Comparison of ENCODE assay signal across 23 cellular contexts in the genomic region with DNA sequence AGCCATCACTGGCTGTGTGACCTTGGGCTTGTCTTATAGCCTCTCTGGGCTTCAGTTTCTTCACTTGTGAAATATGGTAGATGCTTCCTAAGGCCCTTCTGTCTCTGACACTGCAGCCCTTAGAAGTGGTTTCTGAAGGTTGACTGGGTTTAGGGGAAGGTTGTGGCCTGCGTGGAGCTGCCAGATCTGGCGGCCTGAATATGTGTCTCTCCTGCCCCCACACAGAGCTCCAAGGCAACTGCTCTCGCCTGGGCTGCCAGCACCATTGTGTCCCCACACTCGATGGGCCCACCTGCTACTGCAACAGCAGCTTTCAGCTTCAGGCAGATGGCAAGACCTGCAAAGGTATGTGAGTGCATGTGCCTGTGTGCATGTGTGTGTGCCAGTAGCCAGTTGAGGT. TPM values are rescaled to one million over a fixed set of nuclear protein-coding genes. Genes with fewer than 3 reads are reported as not detected.
DNase-seq lines count a peak whose midpoint lies in the region; ATAC-seq and TF ChIP-seq lines count a peak whose summit lies in the region.
"Had no signal": no experiment of that assay in that cellular context is flagged by ENCODE, and none has a peak within 500 bp of the region (broad histone marks: within the 10 kb centered on the region; RNA-seq: fewer than 3 reads in every experiment).

No MANE protein-coding gene starts in this region.

- no peak overlapping the region for H3K18ac ChIP-seq in IMR-90 (ENCODE audit: low read depth, low read length)

- H4K20me1 ChIP-seq in IMR-90 (ENCODE audit: insufficient read depth, low read length): peaks cover 89% of the 10 kb centered on the region

- H3K9me3 ChIP-seq in Caco-2 (no peaks in the 10 kb centered on the region), IMR-90 (ENCODE audit: control insufficient read depth, insufficient read depth, low read length) (no peaks in the 10 kb centered on the region), gastrocnemius medialis (no peaks in the 10 kb centered on the region)
- H3K9me3 ChIP-seq: BE2C, mucosa of descending colon had no signal

- H3K14ac ChIP-seq in IMR-90 (replicated peaks; ENCODE audit: low read depth, low read length): no peak overlapping the region

- no peak overlapping the region for H4K8ac ChIP-seq in IMR-90 (ENCODE audit: low read depth in 2 of 2, low read length in 2 of 2)

- in situ Hi-C loops in IMR-90 (cut with MboI; ENCODE audit: low sequenced_read_pairs): no loop called here
- in situ Hi-C loops in gastrocnemius medialis (cut with MboI; ENCODE audit: low sequenced_read_pairs in 4 of 4): no loop called here

- no peak overlapping the region for H3K23ac ChIP-seq in IMR-90 (ENCODE audit: low read depth, low read length)

- H2AK5ac ChIP-seq in IMR-90 (ENCODE audit: low read depth, low read length): peak overlapping the region; percentile 14; the same call in 1 of the 2 replicates

- peak overlapping the region; percentile 32 for H3K27ac Mint-ChIP-seq in Caco-2 (ENCODE audit: unreplicated experiment)
- peak overlapping the region; percentile 61 for H3K27ac Mint-ChIP-seq in chondrocyte (ENCODE audit: unreplicated experiment)

- intact Hi-C loops in Caco-2 (cut with micrococcal nuclease; ENCODE audit: unreplicated experiment): no loop called here
- intact Hi-C loops in IMR-90 (cut with micrococcal nuclease): no loop called here
- intact Hi-C loops in gastrocnemius medialis (cut with DNase I; ENCODE audit: low total_unique reads): no loop called here

- no peak overlapping the region for H2BK15ac ChIP-seq in IMR-90 (ENCODE audit: low read depth, low read length)

- H3K27ac ChIP-seq in IMR-90 (ENCODE audit: insufficient read depth, low read length): peak overlapping the region; percentile 27; the same call in 1 of the 2 replicates
- peak overlapping the region in 3 of 4 donors; percentile 9 to 64 (median 57) for H3K27ac ChIP-seq in gastrocnemius medialis

- no peak overlapping the region for H2BK120ac ChIP-seq in IMR-90 (ENCODE audit: low read depth, low read length)

- H2BK5ac ChIP-seq in IMR-90 (ENCODE audit: low read depth, low read length, poor library complexity, severe bottlenecking): no peak overlapping the region

- H3K4me1 ChIP-seq in Caco-2 (peaks cover 41% of the 10 kb centered on the region), IMR-90 (ENCODE audit: control insufficient read depth, insufficient read depth, low read length) (peaks cover 48% of the 10 kb centered on the region), gastrocnemius medialis (peaks cover 9 to 19% of the 10 kb centered on the region in 2 donors)

- WGBS in IMR-90 (ENCODE audit: extremely low coverage in 2 of 2, insufficient read length in 1 of 2), 2 experiments: 100% methylated on average over 1 of the region's 4 CpGs; no CpG with 5 or more reads in 1 of the 2 experiments

- POLR2A ChIA-PET in Caco-2 (lab: Charles Lee): no interaction called here
- POLR2A ChIA-PET in IMR-90 (lab: Charles Lee; ENCODE audit: unreplicated experiment): no interaction called here

- H3K56ac ChIP-seq in IMR-90 (ENCODE audit: extremely low read depth, insufficient read depth, low read length): no peak overlapping the region

- no TSS peak for BruUV-seq in Caco-2 (replicated peaks; lab: Mats Ljungman, UMichigan)
- BruUV-seq in IMR-90 (replicated peaks; lab: Mats Ljungman, UMichigan): no TSS peak

- H3K27me3 ChIP-seq in Caco-2 (replicated peaks; ENCODE audit: control insufficient read depth, insufficient read depth, low read length): no peaks in the 10 kb centered on the region
- H3K27me3 ChIP-seq in IMR-90 (ENCODE audit: control insufficient read depth, insufficient read depth, low read length): no peaks in the 10 kb centered on the region
- no peaks in the 10 kb centered on the region for H3K27me3 ChIP-seq in gastrocnemius medialis
- H3K27me3 ChIP-seq: BE2C had no signal

- H4K91ac ChIP-seq in IMR-90 (ENCODE audit: insufficient read depth, low read depth, low read length): no peak overlapping the region

- ATAC-seq in IMR-90 (ENCODE audit: low read depth) (no peak), gastrocnemius medialis (no peak), GM21360 (IDR thresholded peaks at IDR 0.05; ENCODE audit: unreplicated experiment) (no peak)
- ATAC-seq: HCT116, mucosa of descending colon had no signal

- no peak for TF ChIP-seq RAD21 in IMR-90 (IDR thresholded peaks at IDR 0.05; ENCODE audit: low read length)

- TF ChIP-seq POLR2A in IMR-90 (IDR thresholded peaks at IDR 0.05; ENCODE audit: low read depth, low read length): no peak
- TF ChIP-seq POLR2A in gastrocnemius medialis (IDR thresholded peaks at IDR 0.05): no peak

- no peak overlapping the region for H3K4me2 ChIP-seq in IMR-90 (ENCODE audit: low read depth, low read length)

- H3K4me3 ChIP-seq in Caco-2 (ENCODE audit: low read depth, low read length) (no peak overlapping the region), IMR-90 (ENCODE audit: insufficient read depth, low read depth, low read length) (no peak overlapping the region), gastrocnemius medialis (no peak overlapping the region)
- H3K4me3 ChIP-seq: mucosa of descending colon had no signal

- peaks cover 55 to 96% of the 10 kb centered on the region in 2 experiments for H3K79me1 ChIP-seq in IMR-90 (ENCODE audit: low read depth in 1 of 2, low read length in 2 of 2)

- H3K9me3 Mint-ChIP-seq in Caco-2 (ENCODE audit: unreplicated experiment) (no peaks in the 10 kb centered on the region), chondrocyte (ENCODE audit: low read depth) (no peaks in the 10 kb centered on the region)

- no peak overlapping the region for H2AFZ ChIP-seq in IMR-90 (replicated peaks; ENCODE audit: low read length, poor library complexity)

- H4K5ac ChIP-seq in IMR-90 (ENCODE audit: low read depth, low read length): no peak overlapping the region

- no peak for DNase-seq in Caco-2
- DNase-seq in IMR-90: no peak
- DNase-seq in chondrocyte (ENCODE audit: low spot score): no peak
- DNase-seq in gastrocnemius medialis: no peak
- no peak for DNase-seq in OCI-M1 (lab: John Stamatoyannopoulos, UW)
- DNase-seq in HPDE6-E6E7 (ENCODE audit: extremely low spot score): no peak
- no peak for DNase-seq in NCI-H2227 treated with DMSO at 0.1 percent for 48 hours (lab: John Stamatoyannopoulos, UW)
- DNase-seq: activated CD4-positive, CD25-positive, alpha-beta regulatory T cell treated with anti-CD3 and anti-CD28 coated beads, Interleukin-2, amount 50 U/mL, for 72 hours; activated CD8-positive, alpha-beta memory T cell treated with anti-CD3 and anti-CD28 coated beads, Interleukin-2, amount 50 U/mL, for 48 hours; BE2C; GDM1; mucosa of descending colon; NCI-H526 treated with DMSO at 0.1 percent for 48 hours; stimulated activated CD4-positive, alpha-beta T cell treated with anti-CD3 and anti-CD28 coated beads, Interleukin-1b, Interleukin-23, amount 100 ng/mL, for 48 hours had no signal

- H3K4ac ChIP-seq in IMR-90 (ENCODE audit: low read depth, low read length): no peak overlapping the region

- H2BK20ac ChIP-seq in IMR-90 (ENCODE audit: low read depth, low read length): no peak overlapping the region

- dilution Hi-C loops in IMR-90 (cut with HindIII; ENCODE audit: low sequenced_read_pairs, unreplicated experiment): no loop called here

- H3K4me3 Mint-ChIP-seq in Caco-2 (ENCODE audit: unreplicated experiment) (no peak overlapping the region), chondrocyte (ENCODE audit: unreplicated experiment) (no peak overlapping the region)

- peaks cover 11% of the 10 kb centered on the region for H3K36me3 ChIP-seq in Caco-2 (ENCODE audit: control insufficient read depth, insufficient read depth, low read length)
- peaks cover 86% of the 10 kb centered on the region for H3K36me3 ChIP-seq in IMR-90 (ENCODE audit: control insufficient read depth, insufficient read depth, low read length)
- H3K36me3 ChIP-seq in gastrocnemius medialis: no peaks in the 10 kb centered on the region

- H3K9me1 ChIP-seq in IMR-90 (ENCODE audit: insufficient read depth, low read length): peaks cover 35% of the 10 kb centered on the region

- TF ChIP-seq CTCF in Caco-2 (IDR thresholded peaks at IDR 0.05; ENCODE audit: insufficient read depth in 1 of 2, low read depth in 1 of 2, low read length in 1 of 2, severe bottlenecking in 1 of 2, unreplicated experiment in 1 of 2) (no peak), IMR-90 (conservative IDR thresholded peaks at IDR 0.05; ENCODE audit: low read depth, low read length) (no peak), chondrocyte (IDR thresholded peaks at IDR 0.05) (no peak), gastrocnemius medialis (IDR thresholded peaks at IDR 0.05 in 4 of 5, conservative IDR thresholded peaks at IDR 0.05 in 1 of 5) (no peak)

- H3K27me3 Mint-ChIP-seq in Caco-2 (ENCODE audit: insufficient read depth, unreplicated experiment) (no peaks in the 10 kb centered on the region), chondrocyte (ENCODE audit: low read depth) (no peaks in the 10 kb centered on the region)

- peak overlapping the region; percentile 11 for H2AK9ac ChIP-seq in IMR-90 (replicated peaks; ENCODE audit: low read depth, low read length, poor library complexity)

- CTCF ChIA-PET in Caco-2 (lab: Charles Lee) (interaction anchor here (0.6 kb wide), 1 partner anchor 15 kb away, joined by 3 read pairs; no protein-coding TSS in a partner anchor), IMR-90 (lab: Yijun Ruan, JAX) (no interaction called here)

- peaks cover 25% of the 10 kb centered on the region for H3K36me3 Mint-ChIP-seq in Caco-2 (ENCODE audit: insufficient read depth, unreplicated experiment)
- H3K36me3 Mint-ChIP-seq in chondrocyte (ENCODE audit: low read depth): peaks cover 59% of the 10 kb centered on the region

- H3K9ac ChIP-seq in IMR-90 (ENCODE audit: low read depth, low read length): no peak overlapping the region

- H3K4me1 Mint-ChIP-seq in Caco-2 (ENCODE audit: low read depth, unreplicated experiment) (peaks cover 41% of the 10 kb centered on the region), chondrocyte (ENCODE audit: low read depth) (peaks cover 67% of the 10 kb centered on the region)

RNA-seq across cellular contexts. Expression of gene LRP1-AS, which starts 4.0 kb away (rescaled TPM):
- total RNA-seq in Caco-2 (2022): not detected in 2 replicates
- total RNA-seq in IMR-90 (2012; rRNA removed): not detected in 2 replicates
- polyA plus RNA-seq in IMR-90 (2012; rRNA removed): not detected in 2 replicates
- polyA plus RNA-seq in IMR-90 (2012; cell fraction: cytosol; rRNA removed): not detected in 2 replicates
- not detected in 2 replicates for polyA plus RNA-seq in IMR-90 (2012; cell fraction: nucleus; rRNA removed; ENCODE audit: low replicate concordance)
- not detected in 3 replicates for total RNA-seq in chondrocyte
- total RNA-seq in gastrocnemius medialis: not detected
- total RNA-seq: dermis microvascular lymphatic vessel endothelial cell, epithelial cell of proximal tubule, frontal cortex, LHCN-M2, mucosa of descending colon, OCI-LY7, osteocyte, SK-MEL-5 had no signal

RNA-seq across cellular contexts. Expression of gene LRP1, which starts 15.2 kb away (rescaled TPM):
- 106 and 111 TPM in 2 replicates for total RNA-seq in Caco-2 (2022)
- total RNA-seq in IMR-90 (2012; rRNA removed): 73.1 and 75.5 TPM in 2 replicates
- 142 and 155 TPM in 2 replicates for polyA plus RNA-seq in IMR-90 (2012; rRNA removed)
- 119 and 250 TPM in 2 replicates for polyA plus RNA-seq in IMR-90 (2012; cell fraction: cytosol; rRNA removed)
- polyA plus RNA-seq in IMR-90 (2012; cell fraction: nucleus; rRNA removed; ENCODE audit: low replicate concordance): 252 and 565 TPM in 2 replicates
- total RNA-seq in chondrocyte: 448 to 583 TPM (median 463 TPM) in 3 replicates
- total RNA-seq in gastrocnemius medialis: 10 to 100 TPM; 26.1 to 53.5 (median 49.8) TPM

RNA-seq across cellular contexts. Expression of gene STAT6, which starts 32.3 kb away (rescaled TPM):
- 44.2 and 49.5 TPM in 2 replicates for total RNA-seq in Caco-2 (2022)
- total RNA-seq in IMR-90 (2012; rRNA removed): 38.9 and 43.4 TPM in 2 replicates
- 88.8 and 96.9 TPM in 2 replicates for polyA plus RNA-seq in IMR-90 (2012; rRNA removed)
- 44.8 and 69.4 TPM in 2 replicates for polyA plus RNA-seq in IMR-90 (2012; cell fraction: cytosol; rRNA removed)
- 334 and 370 TPM in 2 replicates for polyA plus RNA-seq in IMR-90 (2012; cell fraction: nucleus; rRNA removed; ENCODE audit: low replicate concordance)
- 89.4 to 101 TPM (median 94.2 TPM) in 3 replicates for total RNA-seq in chondrocyte
- 10 to 100 TPM; 12.5 to 17.4 (median 14.4) TPM for total RNA-seq in gastrocnemius medialis

RNA-seq across cellular contexts. Expression of gene NAB2, which starts 54.5 kb away (rescaled TPM):
- total RNA-seq in Caco-2 (2022): 15.7 and 16.4 TPM in 2 replicates
- total RNA-seq in IMR-90 (2012; rRNA removed): 68.3 and 68.8 TPM in 2 replicates
- 65.1 and 65.2 TPM in 2 replicates for polyA plus RNA-seq in IMR-90 (2012; rRNA removed)
- polyA plus RNA-seq in IMR-90 (2012; cell fraction: cytosol; rRNA removed): 52.2 and 62.3 TPM in 2 replicates
- 73.8 and 87.3 TPM in 2 replicates for polyA plus RNA-seq in IMR-90 (2012; cell fraction: nucleus; rRNA removed; ENCODE audit: low replicate concordance)
- 30.7 to 32.5 TPM (median 31.1 TPM) in 3 replicates for total RNA-seq in chondrocyte
- 1 to 10 TPM; 4.8 to 9.5 (median 5.5) TPM for total RNA-seq in gastrocnemius medialis
